Comparison of ENCODE assay signal across 8 cellular contexts in the genomic region with DNA sequence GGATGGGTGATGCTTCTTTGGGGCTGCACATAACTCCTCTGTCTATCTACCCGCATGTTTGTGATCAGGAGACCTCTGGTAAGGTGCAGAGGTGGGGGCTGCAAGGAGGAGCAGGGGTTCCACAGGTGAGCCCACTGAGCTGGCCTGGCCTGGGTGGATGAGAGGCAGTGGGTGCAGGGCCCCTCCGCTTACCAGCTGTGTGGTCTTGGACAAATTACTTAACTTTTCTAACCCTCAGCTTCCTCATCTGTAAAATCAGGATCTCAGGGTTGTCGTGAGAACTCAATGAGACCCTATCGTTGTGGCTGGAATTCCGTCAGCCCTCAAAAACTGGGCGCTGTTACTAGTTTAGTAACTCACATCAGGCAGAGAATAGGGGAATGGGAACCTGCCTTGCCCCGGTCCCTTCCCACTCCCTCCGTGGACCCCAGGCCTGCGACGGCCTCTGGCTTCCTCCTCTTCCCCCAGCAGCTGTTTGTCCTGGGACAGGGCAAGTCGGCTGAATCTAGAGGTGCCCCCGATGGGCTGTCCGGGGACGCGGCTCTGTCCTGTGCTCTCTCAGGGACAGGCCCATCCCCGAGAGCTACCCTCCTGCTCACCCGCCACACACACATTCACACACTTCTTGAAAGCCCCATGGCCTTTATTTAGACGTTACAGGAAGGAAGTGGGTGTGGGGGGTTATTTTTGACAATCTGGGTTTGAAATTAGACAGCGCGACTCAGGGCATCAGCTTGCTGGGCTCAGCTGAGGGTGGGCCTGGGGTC. TPM values are rescaled to one million over a fixed set of nuclear protein-coding genes. Genes with fewer than 3 reads are reported as not detected.
DNase-seq lines count a peak whose midpoint lies in the region; ATAC-seq lines count a peak whose summit lies in the region.

No MANE protein-coding gene starts in this region.

- DNase-seq in T-helper 2 cell (peak; percentile 40 to 92 (median 67)), caudate nucleus (lab: John Stamatoyannopoulos, UW) (no peak), sciatic nerve (ENCODE audit: low spot score) (peak; percentile 56), NCI-H1436 (lab: John Stamatoyannopoulos, UW) (no peak)

- intact Hi-C loops in sciatic nerve (cut with DNase I) = no loop called here

- peak; percentile 56 for ATAC-seq in GM18907 (IDR thresholded peaks at IDR 0.05; ENCODE audit: unreplicated experiment)
- peak; percentile 27 for ATAC-seq in HG03060 (IDR thresholded peaks at IDR 0.05; ENCODE audit: low read depth, unreplicated experiment)
- ATAC-seq in sciatic nerve = no peak
- ATAC-seq in HG03469 (IDR thresholded peaks at IDR 0.05; ENCODE audit: unreplicated experiment) = no peak
- ATAC-seq in GM18519 (IDR thresholded peaks at IDR 0.05; ENCODE audit: low FRiP score, unreplicated experiment) = no peak

- peak overlapping the region; percentile 59 for H3K27ac ChIP-seq in caudate nucleus (ENCODE audit: low read depth, low read length)

RNA-seq across cellular contexts. Expression of a gene that starts 7.6 kb away (rescaled TPM):
- 35.0 TPM for total RNA-seq in sciatic nerve

RNA-seq across cellular contexts. Expression of a gene that starts 11.7 kb away (rescaled TPM):
- total RNA-seq in sciatic nerve = 112 TPM

RNA-seq across cellular contexts. Expression of a gene that starts 11.9 kb away (rescaled TPM):
- 42.9 TPM for total RNA-seq in sciatic nerve

RNA-seq across cellular contexts. Expression of a gene that starts 15.0 kb away (rescaled TPM):
- 177 TPM for total RNA-seq in sciatic nerve

RNA-seq across cellular contexts. Expression of a gene that starts 15.2 kb away (rescaled TPM):
- not detected for total RNA-seq in sciatic nerve

Comparison
In these comparisons a context has a peak if more than half of its experiments do, and no peak if none do; other contexts are left out.
1. ATAC-seq: peak in GM18907 (single experiment) and HG03060 (single experiment); none in sciatic nerve (single experiment), HG03469 (single experiment) and GM18519 (single experiment).
2. DNase-seq: peak in T-helper 2 cell (5 of 5) and sciatic nerve (single experiment); none in caudate nucleus (0 of 61) and NCI-H1436 (single experiment).